Comparison of ENCODE assay signal across 1 cellular context in the genomic region with DNA sequence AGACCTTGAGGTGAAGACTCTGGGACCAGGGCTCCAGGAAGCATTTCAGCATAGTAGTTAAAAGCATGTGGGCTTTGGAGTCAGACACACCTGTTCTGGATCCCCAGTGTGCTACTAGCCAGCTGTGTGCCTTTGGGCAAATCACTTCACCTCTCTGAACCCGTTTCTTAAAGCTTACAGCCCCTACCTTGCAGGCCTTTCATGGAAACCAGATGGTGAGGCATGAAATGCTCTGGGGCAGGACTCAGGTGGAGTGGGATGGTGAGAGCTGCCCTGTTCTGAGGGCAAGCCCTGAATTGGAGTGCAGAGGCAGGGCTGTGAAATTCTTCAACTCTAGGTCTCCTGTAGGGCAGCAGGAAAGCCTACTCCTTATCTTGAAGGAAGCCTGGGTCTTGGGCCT.
A peak's percentile ranks its signal among the peaks of the same experiment; 100 is the strongest.
TF ChIP-seq lines count a peak whose summit lies in the region.

No MANE protein-coding gene starts in this region.

TF ChIP-seq in HepG2, 621 proteins besides CTCF, POLR2A, EP300 and RAD21:
- no peak for TF ChIP-seq RXRA (CRISPR knock-in tag; IDR thresholded peaks at IDR 0.05)
- no peak for TF ChIP-seq ZFP41 (CRISPR knock-in tag; IDR thresholded peaks at IDR 0.05; ENCODE audit: borderline replicate concordance)
- peak; percentile 77 for TF ChIP-seq ZNF768 (CRISPR knock-in tag; IDR thresholded peaks at IDR 0.05)
TF ChIP-seq in HepG2: peak in this region for 1.
